Comparison of ENCODE assay signal across 10 cellular contexts in the genomic region with DNA sequence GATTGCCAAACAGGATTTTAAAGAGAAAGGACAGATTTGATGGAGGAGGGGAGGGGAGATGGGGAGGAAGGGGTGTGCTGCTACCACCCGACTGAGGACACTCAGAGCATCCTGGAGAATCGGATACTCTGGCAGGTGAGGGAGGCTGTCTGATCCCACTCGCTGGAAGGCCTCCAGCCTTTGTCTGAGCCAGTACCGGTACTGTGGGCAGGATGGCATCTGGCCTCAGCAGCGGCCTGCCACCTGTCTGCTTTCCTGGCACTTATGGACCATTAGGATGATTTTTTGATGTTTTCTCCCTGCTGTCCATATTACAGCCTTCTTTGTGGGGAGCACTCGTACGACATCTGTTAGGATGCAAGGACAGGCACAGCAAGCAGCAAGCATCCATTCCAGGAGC. TPM values are rescaled to one million over a fixed set of nuclear protein-coding genes. Genes with fewer than 3 reads are reported as not detected.
DNase-seq lines count a peak whose midpoint lies in the region; ATAC-seq, FAIRE-seq and TF ChIP-seq lines count a peak whose summit lies in the region.
"Had no signal": no experiment of that assay in that cellular context is flagged by ENCODE, and none has a peak within 500 bp of the region (broad histone marks: within the 10 kb centered on the region; RNA-seq: fewer than 3 reads in every experiment).

No MANE protein-coding gene starts in this region.

- H3K9me3 ChIP-seq in H1 (ENCODE audit: insufficient read depth in 2 of 2, low read depth in 1 of 2, low read length in 1 of 2): no peaks in the 10 kb centered on the region
- no peaks in the 10 kb centered on the region for H3K9me3 ChIP-seq in gastrocnemius medialis

- H3K79me1 ChIP-seq in H1 (ENCODE audit: low read depth, low read length): no peaks in the 10 kb centered on the region; the same call in 1 of the 2 replicates

- H3K36me3 ChIP-seq in H1 (ENCODE audit: control insufficient read depth in 2 of 4, insufficient read depth in 4 of 4, low read length in 3 of 4) (no peaks in the 10 kb centered on the region), gastrocnemius medialis (no peaks in the 10 kb centered on the region)

- no peak overlapping the region for H3K18ac ChIP-seq in H1 (ENCODE audit: extremely low read depth, low read length)

- CTCF ChIA-PET in H1 (lab: Charles Lee; ENCODE audit: partially characterized antibody): interaction anchor here (0.9 to 1.7 kb wide), 3 partner anchors 11 to 63 kb away, joined by 3 to 4 read pairs (median 3); no protein-coding TSS in a partner anchor

- no peak overlapping the region for H3K27ac ChIP-seq in H1 (ENCODE audit: low read depth, low read length)
- peak overlapping the region; percentile 21 to 50 (median 40) for H3K27ac ChIP-seq in gastrocnemius medialis

- TF ChIP-seq POLR2A in H1 (IDR thresholded peaks at IDR 0.05; ENCODE audit: control extremely low read depth in 1 of 2, low read depth in 2 of 2, low read length in 2 of 2) (no peak), gastrocnemius medialis (IDR thresholded peaks at IDR 0.05) (no peak)

- H3K4me3 Mint-ChIP-seq in HFFc6: no peak overlapping the region

- TF ChIP-seq RAD21 in H1 (IDR thresholded peaks at IDR 0.05 in 1 of 2, conservative IDR thresholded peaks at IDR 0.05 in 1 of 2; ENCODE audit: low read depth in 2 of 2, low read length in 2 of 2): no peak

- H4K5ac ChIP-seq in H1 (ENCODE audit: insufficient read length, low read depth, low read length): no peak overlapping the region

- in situ Hi-C loops in gastrocnemius medialis (cut with MboI; ENCODE audit: low sequenced_read_pairs in 4 of 4): no loop called here

- no peak overlapping the region for H3K23ac ChIP-seq in H1 (ENCODE audit: insufficient read length)

- no peak overlapping the region for H2BK20ac ChIP-seq in H1 (ENCODE audit: low read length)

- H3K36me3 Mint-ChIP-seq in HFFc6 (ENCODE audit: low read depth): peaks cover 40% of the 10 kb centered on the region

- no peak overlapping the region for H4K91ac ChIP-seq in H1 (replicated peaks; ENCODE audit: insufficient read length, low read length)

- intact Hi-C loops in gastrocnemius medialis (cut with DNase I; ENCODE audit: low total_unique reads): no loop called here

- no peak for TF ChIP-seq EP300 in H1 (IDR thresholded peaks at IDR 0.05; ENCODE audit: borderline replicate concordance in 1 of 2, low read depth in 2 of 2, low read length in 2 of 2)

- peak overlapping the region; percentile 69 for H3K27ac Mint-ChIP-seq in HFFc6

- H2AFZ ChIP-seq in H1 (ENCODE audit: low read length): no peak overlapping the region

- no peak overlapping the region for H3K9ac ChIP-seq in H1 (replicated peaks in 1 of 4; ENCODE audit: extremely low read depth in 1 of 4, low read depth in 3 of 4, low read length in 3 of 4)

- H3K23me2 ChIP-seq in H1 (ENCODE audit: low read depth, low read length): no peaks in the 10 kb centered on the region

- peaks cover 1% of the 10 kb centered on the region; the same call in 1 of the 2 replicates for H3K27me3 Mint-ChIP-seq in HFFc6 (ENCODE audit: insufficient read depth)

- H3K4me3 ChIP-seq in H1 (ENCODE audit: extremely low read depth in 1 of 4, insufficient read depth in 2 of 4, low read depth in 3 of 4, low read length in 4 of 4): no peak overlapping the region
- no peak overlapping the region for H3K4me3 ChIP-seq in gastrocnemius medialis

- ATAC-seq in gastrocnemius medialis (no peak), HG02973 (IDR thresholded peaks at IDR 0.05; ENCODE audit: unreplicated experiment) (no peak)
- ATAC-seq in activated CD4-positive, CD25-positive, alpha-beta regulatory T cell treated with anti-CD3 and anti-CD28 coated beads, Interleukin-2, amount 50 U/mL, for 24 hours: no peak

- no peaks in the 10 kb centered on the region for H3K9me3 Mint-ChIP-seq in HFFc6

- DNase-seq in HFFc6: no peak
- DNase-seq in NCI-H2171 treated with DMSO at 0.1 percent for 48 hours (lab: John Stamatoyannopoulos, UW): peak; percentile 74
- DNase-seq in H1 (ENCODE audit: low read depth in 1 of 2, low spot score in 2 of 2): no peak
- no peak for DNase-seq in gastrocnemius medialis
- DNase-seq in NCI-H82 treated with DMSO at 0.1 percent for 48 hours (lab: John Stamatoyannopoulos, UW; ENCODE audit: unreplicated experiment): no peak
- DNase-seq: H7, NCI-H2227 treated with DMSO at 0.1 percent for 48 hours had no signal

- H2BK12ac ChIP-seq in H1 (ENCODE audit: low read depth, low read length): no peak overlapping the region

- H3K4me1 ChIP-seq in H1 (replicated peaks in 1 of 4; ENCODE audit: control insufficient read depth in 3 of 4, insufficient read depth in 4 of 4, low read length in 3 of 4) (peaks cover 0 to 5% (median 1%) of the 10 kb centered on the region in 4 experiments; a peak in 3 of 7 replicates), gastrocnemius medialis (peaks cover 33 to 40% of the 10 kb centered on the region in 2 donors)

- 93% methylated on average over 7 of the region's 7 CpGs; no CpG with 5 or more reads in 1 of the 2 experiments for WGBS in H1 (ENCODE audit: extremely low coverage in 1 of 2, insufficient coverage in 1 of 2, insufficient read length in 1 of 2, insufficient replicate concordance in 2 of 2, low coverage in 1 of 2, low lambda C conversion rate in 2 of 2, missing lambda C conversion rate in 1 of 2), 2 experiments

- FAIRE-seq in H1 (lab: Jason Lieb, UNC): no peak
- FAIRE-seq: TTC549 had no signal

- H3K4ac ChIP-seq in H1 (replicated peaks; ENCODE audit: insufficient read length, low read depth, low read length): no peak overlapping the region

- no peak overlapping the region for H3K56ac ChIP-seq in H1 (replicated peaks; ENCODE audit: insufficient read length, low read depth, low read length)

- H2BK15ac ChIP-seq in H1 (ENCODE audit: low read length): no peak overlapping the region

- no peaks in the 10 kb centered on the region for H3K27me3 ChIP-seq in H1 (replicated peaks in 1 of 4; ENCODE audit: control insufficient read depth in 3 of 4, extremely low read depth in 1 of 4, insufficient read depth in 3 of 4, low read length in 3 of 4)
- H3K27me3 ChIP-seq in gastrocnemius medialis: no peaks in the 10 kb centered on the region

- no peak for TF ChIP-seq CTCF in HFFc6 (IDR thresholded peaks at IDR 0.05)
- no peak for TF ChIP-seq CTCF in H1 (IDR thresholded peaks at IDR 0.05; ENCODE audit: control extremely low read depth in 1 of 3, insufficient read depth in 1 of 3, low read depth in 1 of 3, low read length in 3 of 3)
- no peak for TF ChIP-seq CTCF in gastrocnemius medialis (IDR thresholded peaks at IDR 0.05 in 4 of 5, conservative IDR thresholded peaks at IDR 0.05 in 1 of 5)

- H4K8ac ChIP-seq in H1 (ENCODE audit: extremely low read depth, insufficient read depth, low read length): peak overlapping the region; percentile 28; the same call in 1 of the 2 replicates

- no peak overlapping the region for H2BK5ac ChIP-seq in H1 (ENCODE audit: low read depth, low read length)

- no peak overlapping the region for H3K4me2 ChIP-seq in H1 (ENCODE audit: insufficient read depth in 1 of 2, low read depth in 2 of 2, low read length in 2 of 2)

- H2BK120ac ChIP-seq in H1 (replicated peaks; ENCODE audit: low read depth, low read length): no peak overlapping the region

- H4K20me1 ChIP-seq in H1 (replicated peaks in 1 of 2; ENCODE audit: control insufficient read depth in 1 of 2, insufficient read depth in 2 of 2, low read length in 2 of 2): peaks cover 0 to 2% of the 10 kb centered on the region in 2 experiments

- H3K14ac ChIP-seq in H1 (ENCODE audit: insufficient read length): no peak overlapping the region

- no peak overlapping the region for H2AK5ac ChIP-seq in H1 (ENCODE audit: low read depth, low read length)

- no peaks in the 10 kb centered on the region for H3K79me2 ChIP-seq in H1 (ENCODE audit: control insufficient read depth in 1 of 2, insufficient read depth in 2 of 2, low read length in 2 of 2)

- POLR2A ChIA-PET in H1 (lab: Charles Lee; ENCODE audit: partially characterized antibody): no interaction called here

- peaks cover 71% of the 10 kb centered on the region for H3K4me1 Mint-ChIP-seq in HFFc6 (ENCODE audit: low read depth)

TF ChIP-seq in H1, 55 proteins besides CTCF, POLR2A, EP300 and RAD21:
- TF ChIP-seq CBX5 (IDR thresholded peaks at IDR 0.05; ENCODE audit: low read depth, low read length): no peak
- TF ChIP-seq SIX5 (IDR thresholded peaks at IDR 0.05; ENCODE audit: low read depth, low read length): no peak
- no peak for TF ChIP-seq SP1 (IDR thresholded peaks at IDR 0.05; ENCODE audit: low read depth, low read length)
- TF ChIP-seq TBP (IDR thresholded peaks at IDR 0.05; ENCODE audit: low read depth, low read length): no peak
- TF ChIP-seq CREB1 (IDR thresholded peaks at IDR 0.05): no peak

RNA-seq across cellular contexts. Expression of a gene that starts 11.4 kb away (rescaled TPM):
- 100 to 1,000 TPM; 199 to 243 (median 221) TPM for total RNA-seq in HFFc6 (2021; fragmentation: NEBNext Ultra II Directional; extraction: Animal tissue kit (Norgen Biotek cat#: 25700))
- 11.2 and 12.3 TPM in 2 replicates for total RNA-seq in H1 (2021; fragmentation: NEBNext Ultra II Directional; extraction: Animal tissue kit (Norgen Biotek cat#: 25700))
- 12.2 and 17.5 TPM in 2 replicates for polyA plus RNA-seq in H1 (2011; rRNA removed)
- 17.0 TPM for polyA plus RNA-seq in H1 (2011; cell fraction: cytosol; rRNA removed)
- polyA plus RNA-seq in H1 (2011; cell fraction: nucleus; rRNA removed): 27.5 TPM
- 12.1 to 18.5 TPM (median 15.9 TPM) in 4 replicates for polyA plus RNA-seq in H1 (2012, experiment 1 of 2)
- polyA plus RNA-seq in H1 (2012, experiment 2 of 2): 1.3 TPM
- polyA plus RNA-seq in H1 (2013, experiment 1 of 2): 16.3 TPM
- 14.3 TPM for polyA plus RNA-seq in H1 (2013, experiment 2 of 2)
- 66.3 and 82.5 TPM in 2 replicates for polyA minus RNA-seq in H1 (2011; rRNA and poly(A)+ RNA removed)
- 35.2 TPM for polyA minus RNA-seq in H1 (2011; cell fraction: cytosol; rRNA and poly(A)+ RNA removed)
- polyA minus RNA-seq in H1 (2011; cell fraction: nucleus; rRNA and poly(A)+ RNA removed): 34.8 TPM
- total RNA-seq in gastrocnemius medialis: 10 to 100 TPM in 3 of 4 donors, 1 to 10 TPM in 1; 9.3 to 19.0 (median 12.0) TPM

Comparison
In these comparisons a context has a peak if more than half of its experiments do, and no peak if none do; other contexts are left out.
1. RNA of a gene that starts 11.4 kb away (total RNA-seq): 199 to 243 TPM in HFFc6; 9.3 to 19.0 TPM in gastrocnemius medialis and 11.2 to 12.3 TPM in H1; every median in the first group is over 10 times any median in the second.